In the genomic region with DNA sequence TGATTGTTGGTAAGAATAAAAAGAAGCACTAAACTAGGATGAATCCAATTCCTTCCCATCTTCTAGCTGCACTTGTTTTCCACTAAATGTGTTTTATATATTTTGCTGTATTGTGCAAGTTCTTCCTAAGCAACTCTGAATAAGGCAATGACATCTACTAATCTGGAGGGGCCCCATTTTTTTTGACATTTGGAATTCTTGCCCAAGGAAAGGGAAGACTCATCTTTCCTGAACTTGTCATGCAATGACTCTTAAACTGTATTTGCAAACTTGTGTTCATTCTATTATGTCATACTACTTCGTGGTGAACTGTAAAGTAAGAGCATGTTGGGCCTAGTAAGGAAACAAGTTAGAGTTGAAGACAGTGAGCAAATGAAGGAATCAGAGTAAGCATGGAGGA, we compare ENCODE assay signal across 24 cellular contexts. TPM values are rescaled to one million over a fixed set of nuclear protein-coding genes. Genes with fewer than 3 reads are reported as not detected.
"Had no signal": no experiment of that assay in that cellular context is flagged by ENCODE, and none has a peak within 500 bp of the region (broad histone marks: within the 10 kb centered on the region; RNA-seq: fewer than 3 reads in every experiment).

No MANE protein-coding gene starts in this region.

- DNase-seq: IMR-90, Kasumi-1, MM.1S, NCI-H1092 treated with DMSO at 0.1 percent for 48 hours, NCI-H1436, NCI-H187, NCI-H2029, NCI-H2081 treated with DMSO at 0.1 percent for 48 hours, NCI-H2171, NCI-H226, NCI-H446, NCI-H510A, NCI-H524 treated with DMSO at 0.1 percent for 48 hours, NCI-H69, NCI-H774, Right ventricle myocardium superior, RPMI8226, SIG-M5 had no signal

- H3K4me3 ChIP-seq: K562, SJSA1, SK-N-MC had no signal

- ATAC-seq: HepG2, K562 had no signal

RNA-seq across cellular contexts. Expression of a gene that starts 45.9 kb away (rescaled TPM):
- total RNA-seq: HepG2, HT1080, IMR-90, K562, M059J, SJSA1 had no signal
